In genomic region chr4:137952116-137952515, GRCh38 we compare ENCODE assay signal across 20 cellular contexts.
"Had no signal": no experiment of that assay in that cellular context is flagged by ENCODE, and none has a peak within 500 bp of the region (broad histone marks: within the 10 kb centered on the region; RNA-seq: fewer than 3 reads in every experiment).

No MANE protein-coding gene starts in this region.

- H3K4me2 ChIP-seq: SK-N-SH had no signal

- H3K27me3 ChIP-seq: heart left ventricle, neutrophil, right atrium auricular region, suprapubic skin had no signal

- H3K4me3 ChIP-seq: heart left ventricle, mucosa of descending colon, right atrium auricular region, suprapubic skin had no signal

- H3K27ac ChIP-seq: heart left ventricle, neutrophil, right atrium auricular region, suprapubic skin had no signal

- H3K36me3 ChIP-seq: heart left ventricle, neutrophil, right atrium auricular region, suprapubic skin had no signal

- H3K4me1 ChIP-seq: heart left ventricle, right atrium auricular region had no signal

- DNase-seq: activated CD4-positive, alpha-beta T cell treated with anti-CD3 and anti-CD28 coated beads, Interleukin-2, amount 10 ng/mL, durations not matched to agents 7 days and 5 days; activated naive CD4-positive, alpha-beta T cell; activated naive CD8-positive, alpha-beta T cell treated with anti-CD3 and anti-CD28 coated beads, Interleukin-2, amount 50 U/mL, for 24 hours; endodermal cell; erythroblast; heart left ventricle; left cardiac atrium; mucosa of descending colon; naive thymus-derived CD8-positive, alpha-beta T cell; posterior cingulate gyrus; SK-N-SH; small intestine; stimulated activated CD4-positive, alpha-beta T cell treated with anti-CD3 and anti-CD28 coated beads, Interleukin-4, amount 100 ng/mL, for 4 hours; stimulated activated CD8-positive, alpha-beta memory T cell treated with anti-CD3 and anti-CD28 coated beads, Interleukin-4, amount 100 ng/mL, for 48 hours; stimulated activated naive CD4-positive, alpha-beta T cell treated with Interleukin-2 at 50 U/mL for 16 hours; T-cell; T-helper 9 cell had no signal

- H3K9me3 ChIP-seq: mucosa of descending colon, neutrophil, right atrium auricular region, SK-N-SH, suprapubic skin had no signal
